2 cellular contexts compared by ENCODE assay signal in the genomic region with DNA sequence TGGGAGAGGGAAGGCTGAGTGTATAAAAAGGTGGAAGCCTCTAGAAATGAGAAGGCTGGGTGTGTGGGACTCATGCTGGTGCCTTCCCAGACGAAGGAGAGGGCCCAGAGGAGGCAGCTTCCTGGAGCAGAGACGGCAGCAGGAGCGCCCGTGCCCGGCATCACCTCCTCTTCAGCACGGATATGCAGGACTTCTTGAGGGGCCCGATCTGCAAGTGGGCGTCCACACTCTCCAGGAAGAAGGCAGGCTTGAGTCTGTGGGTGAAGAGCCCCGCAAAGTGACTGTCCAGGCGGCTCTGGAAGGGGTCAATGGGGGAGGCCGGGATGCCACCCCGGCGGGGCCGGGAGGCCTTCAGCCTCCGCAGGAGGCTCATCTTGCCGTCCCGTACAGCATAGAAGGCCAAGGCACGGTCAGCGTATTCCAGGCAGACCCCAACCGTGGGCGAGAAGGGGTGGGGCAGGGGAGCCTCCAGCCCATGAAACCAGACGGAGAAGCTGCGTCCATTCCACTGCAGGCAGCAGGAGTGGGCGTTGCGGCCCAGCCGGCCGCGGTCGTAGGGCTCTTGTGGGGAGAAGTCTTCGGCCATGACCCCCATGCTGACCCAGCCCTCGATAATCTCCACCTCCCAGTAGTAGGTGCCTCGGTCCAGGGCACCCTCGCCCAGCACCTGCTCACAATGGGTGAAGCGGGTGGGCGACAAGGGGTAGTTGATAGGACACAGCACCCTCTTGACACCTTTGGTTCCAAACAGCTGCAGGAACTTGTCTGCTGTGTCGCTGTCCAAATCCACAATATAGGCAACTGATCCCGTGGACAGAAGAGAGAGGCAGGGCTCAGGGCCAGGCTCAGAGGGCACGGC.
TF ChIP-seq lines count a peak whose summit lies in the region.

No MANE protein-coding gene starts in this region.

TF ChIP-seq in A549, 52 proteins besides CTCF, POLR2A, EP300 and RAD21:
- TF ChIP-seq ATOH8 (CRISPR knock-in tag; IDR thresholded peaks at IDR 0.05; ENCODE audit: low read depth) (no peak), HOXA7 (CRISPR knock-in tag; IDR thresholded peaks at IDR 0.05) (no peak), CBX8 (IDR thresholded peaks at IDR 0.05) (no peak), REST (IDR thresholded peaks at IDR 0.05) (no peak), GATA3 (IDR thresholded peaks at IDR 0.05; ENCODE audit: borderline replicate concordance) (no peak), TFCP2L1 (CRISPR knock-in tag; IDR thresholded peaks at IDR 0.05) (no peak), JUNB (IDR thresholded peaks at IDR 0.05) (no peak), EHMT2 (IDR thresholded peaks at IDR 0.05; ENCODE audit: low read depth) (no peak), JUN (IDR thresholded peaks at IDR 0.05) (no peak), RFX5 (IDR thresholded peaks at IDR 0.05) (no peak), PHF8 (IDR thresholded peaks at IDR 0.05; ENCODE audit: borderline replicate concordance, low read depth) (no peak), RCOR1 (IDR thresholded peaks at IDR 0.05; ENCODE audit: low read depth, low read length) (no peak), EHF (CRISPR knock-in tag; IDR thresholded peaks at IDR 0.05) (no peak), ZNF302 (CRISPR knock-in tag; IDR thresholded peaks at IDR 0.05) (no peak), FOSB (CRISPR knock-in tag; IDR thresholded peaks at IDR 0.05) (no peak)
- TF ChIP-seq, protein P1, sequence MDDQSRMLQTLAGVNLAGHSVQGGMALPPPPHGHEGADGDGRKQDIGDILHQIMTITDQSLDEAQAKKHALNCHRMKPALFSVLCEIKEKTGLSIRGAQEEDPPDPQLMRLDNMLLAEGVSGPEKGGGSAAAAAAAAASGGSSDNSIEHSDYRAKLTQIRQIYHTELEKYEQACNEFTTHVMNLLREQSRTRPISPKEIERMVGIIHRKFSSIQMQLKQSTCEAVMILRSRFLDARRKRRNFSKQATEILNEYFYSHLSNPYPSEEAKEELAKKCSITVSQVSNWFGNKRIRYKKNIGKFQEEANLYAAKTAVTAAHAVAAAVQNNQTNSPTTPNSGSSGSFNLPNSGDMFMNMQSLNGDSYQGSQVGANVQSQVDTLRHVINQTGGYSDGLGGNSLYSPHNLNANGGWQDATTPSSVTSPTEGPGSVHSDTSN (IDR thresholded peaks at IDR 0.05) = no peak
- TF ChIP-seq, protein P2, sequence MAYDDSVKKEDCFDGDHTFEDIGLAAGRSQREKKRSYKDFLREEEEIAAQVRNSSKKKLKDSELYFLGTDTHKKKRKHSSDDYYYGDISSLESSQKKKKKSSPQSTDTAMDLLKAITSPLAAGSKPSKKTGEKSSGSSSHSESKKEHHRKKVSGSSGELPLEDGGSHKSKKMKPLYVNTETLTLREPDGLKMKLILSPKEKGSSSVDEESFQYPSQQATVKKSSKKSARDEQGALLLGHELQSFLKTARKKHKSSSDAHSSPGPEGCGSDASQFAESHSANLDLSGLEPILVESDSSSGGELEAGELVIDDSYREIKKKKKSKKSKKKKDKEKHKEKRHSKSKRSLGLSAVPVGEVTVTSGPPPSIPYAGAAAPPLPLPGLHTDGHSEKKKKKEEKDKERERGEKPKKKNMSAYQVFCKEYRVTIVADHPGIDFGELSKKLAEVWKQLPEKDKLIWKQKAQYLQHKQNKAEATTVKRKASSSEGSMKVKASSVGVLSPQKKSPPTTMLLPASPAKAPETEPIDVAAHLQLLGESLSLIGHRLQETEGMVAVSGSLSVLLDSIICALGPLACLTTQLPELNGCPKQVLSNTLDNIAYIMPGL (CRISPR knock-in tag; IDR thresholded peaks at IDR 0.05; ENCODE audit: borderline replicate concordance) = no peak
- TF ChIP-seq, protein P3, sequence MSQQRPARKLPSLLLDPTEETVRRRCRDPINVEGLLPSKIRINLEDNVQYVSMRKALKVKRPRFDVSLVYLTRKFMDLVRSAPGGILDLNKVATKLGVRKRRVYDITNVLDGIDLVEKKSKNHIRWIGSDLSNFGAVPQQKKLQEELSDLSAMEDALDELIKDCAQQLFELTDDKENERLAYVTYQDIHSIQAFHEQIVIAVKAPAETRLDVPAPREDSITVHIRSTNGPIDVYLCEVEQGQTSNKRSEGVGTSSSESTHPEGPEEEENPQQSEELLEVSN (IDR thresholded peaks at IDR 0.05; ENCODE audit: borderline replicate concordance, low read depth) = no peak

TF ChIP-seq in IMR-90, 13 proteins besides CTCF, POLR2A, EP300 and RAD21:
- TF ChIP-seq FOS (IDR thresholded peaks at IDR 0.05; ENCODE audit: low read depth, low read length) (no peak), MXI1 (IDR thresholded peaks at IDR 0.05; ENCODE audit: borderline replicate concordance, low read depth, low read length) (no peak), NFE2L2 (IDR thresholded peaks at IDR 0.05; ENCODE audit: low read depth, low read length) (no peak), SMC3 (IDR thresholded peaks at IDR 0.05; ENCODE audit: low read depth, low read length) (no peak), BHLHE40 (IDR thresholded peaks at IDR 0.05; ENCODE audit: low read depth, low read length) (no peak), MAZ (IDR thresholded peaks at IDR 0.05; ENCODE audit: borderline replicate concordance, low read depth, low read length) (no peak), MAFK (IDR thresholded peaks at IDR 0.05; ENCODE audit: low read depth, low read length) (no peak), CHD1 (IDR thresholded peaks at IDR 0.05; ENCODE audit: low read depth, low read length) (no peak), RCOR1 (IDR thresholded peaks at IDR 0.05; ENCODE audit: insufficient replicate concordance, low read length) (no peak), RFX5 (IDR thresholded peaks at IDR 0.05; ENCODE audit: low read depth, low read length) (no peak), ELK1 (IDR thresholded peaks at IDR 0.05; ENCODE audit: borderline replicate concordance, low read depth, low read length) (no peak), CEBPB (IDR thresholded peaks at IDR 0.05; ENCODE audit: low read depth, low read length) (no peak)
- TF ChIP-seq, protein P4, sequence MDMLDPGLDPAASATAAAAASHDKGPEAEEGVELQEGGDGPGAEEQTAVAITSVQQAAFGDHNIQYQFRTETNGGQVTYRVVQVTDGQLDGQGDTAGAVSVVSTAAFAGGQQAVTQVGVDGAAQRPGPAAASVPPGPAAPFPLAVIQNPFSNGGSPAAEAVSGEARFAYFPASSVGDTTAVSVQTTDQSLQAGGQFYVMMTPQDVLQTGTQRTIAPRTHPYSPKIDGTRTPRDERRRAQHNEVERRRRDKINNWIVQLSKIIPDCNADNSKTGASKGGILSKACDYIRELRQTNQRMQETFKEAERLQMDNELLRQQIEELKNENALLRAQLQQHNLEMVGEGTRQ (IDR thresholded peaks at IDR 0.05; ENCODE audit: low read depth, low read length) = no peak
